In genomic region chr15:72338617-72339321, GRCh38 we compare ENCODE assay signal across 14 cellular contexts. TPM values are rescaled to one million over a fixed set of nuclear protein-coding genes. Genes with fewer than 3 reads are reported as not detected.
DNase-seq lines count a peak whose midpoint lies in the region; TF ChIP-seq lines count a peak whose summit lies in the region.
"Had no signal": no experiment of that assay in that cellular context is flagged by ENCODE, and none has a peak within 500 bp of the region (broad histone marks: within the 10 kb centered on the region; RNA-seq: fewer than 3 reads in every experiment).

No MANE protein-coding gene starts in this region.

- CTCF ChIA-PET in AG04450 (lab: Charles Lee), result interaction anchor here (0.6 to 3.0 kb wide), 2 partner anchors 23 to 26 kb away, joined by 4 to 11 read pairs; no protein-coding TSS in a partner anchor

- H3K9me3 ChIP-seq in AG04450 (ENCODE audit: control insufficient read depth, insufficient read depth, low read length), result no peaks in the 10 kb centered on the region
- no peaks in the 10 kb centered on the region for H3K9me3 ChIP-seq in MG63
- no peaks in the 10 kb centered on the region for H3K9me3 ChIP-seq in fibroblast of lung (ENCODE audit: control insufficient read depth, insufficient read depth, low read depth, low read length)
- H3K9me3 ChIP-seq: pancreas had no signal

- peaks cover 12% of the 10 kb centered on the region for H3K4me1 Mint-ChIP-seq in nephron

- no peaks in the 10 kb centered on the region for H4K20me1 ChIP-seq in fibroblast of lung (ENCODE audit: control insufficient read depth, extremely low read depth, insufficient read depth, low read length)

- peak overlapping the region; percentile 87 for H3K27ac ChIP-seq in AG04450 (ENCODE audit: low read depth, low read length)
- peak overlapping the region; percentile 75 for H3K27ac ChIP-seq in fibroblast of lung (ENCODE audit: insufficient read depth, low read length)
- H3K27ac ChIP-seq: pancreas had no signal

- DNase-seq in AG04450 (ENCODE audit: low read depth, low spot score) (peak; percentile 82), MG63 (peak; percentile 37), fibroblast of lung (ENCODE audit: low read depth in 2 of 2) (peak; percentile 69 to 98), NCI-H1436 treated with DMSO at 0.1 percent for 48 hours (lab: John Stamatoyannopoulos, UW) (no peak), HuH-7 (ENCODE audit: low spot score) (no peak), SKM-1 (lab: John Stamatoyannopoulos, UW; ENCODE audit: unreplicated experiment) (no peak)
- DNase-seq in stimulated activated naive CD4-positive, alpha-beta T cell treated with Interleukin-2 at 50 U/mL for 16 hours (lab: John Stamatoyannopoulos, UW), result no peak
- DNase-seq: CD4-positive, alpha-beta T cell; NCI-H1105 treated with DMSO at 0.1 percent for 48 hours; pancreas; T-helper 1 cell had no signal

- no peak overlapping the region for H3K4me3 Mint-ChIP-seq in nephron
- H3K4me3 Mint-ChIP-seq: CD4-positive, alpha-beta T cell had no signal

- H3K36me3 Mint-ChIP-seq in nephron (ENCODE audit: low read depth), result peaks cover 23% of the 10 kb centered on the region

- TF ChIP-seq CTCF in AG04450 (IDR thresholded peaks at IDR 0.05; ENCODE audit: low read depth, low read length) (no peak), fibroblast of lung (conservative IDR thresholded peaks at IDR 0.05 in 1 of 2, IDR thresholded peaks at IDR 0.05 in 1 of 2; ENCODE audit: low read depth in 1 of 2, low read length in 2 of 2) (no peak), nephron (IDR thresholded peaks at IDR 0.05; ENCODE audit: unreplicated experiment in 3 of 3) (no peak)

- no peaks in the 10 kb centered on the region for H3K9me3 Mint-ChIP-seq in nephron
- H3K9me3 Mint-ChIP-seq: CD4-positive, alpha-beta T cell had no signal

- POLR2A ChIA-PET in AG04450 (lab: Yijun Ruan, JAX), result interaction anchor here (0.7 to 2.7 kb wide), 6 partner anchors 19 to 137 kb away, joined by 3 to 19 read pairs (median 3); partner anchors contain the start of genes CELF6, HEXA and PKM

- H2AFZ ChIP-seq in fibroblast of lung (ENCODE audit: low read length), result no peak overlapping the region

- H3K79me2 ChIP-seq in fibroblast of lung (ENCODE audit: control insufficient read depth, insufficient read depth, low read length), result no peaks in the 10 kb centered on the region

- H3K4me2 ChIP-seq in fibroblast of lung (ENCODE audit: extremely low read depth, insufficient read depth, low read length), result peak overlapping the region; percentile 28

- H3K4me3 ChIP-seq in AG04450 (ENCODE audit: low read depth, low read length) (no peak overlapping the region), MG63 (no peak overlapping the region), fibroblast of lung (replicated peaks in 1 of 4; ENCODE audit: control extremely low read depth in 1 of 4, insufficient read depth in 1 of 4, low read depth in 3 of 4, low read length in 4 of 4) (no peak overlapping the region)
- H3K4me3 ChIP-seq: pancreas had no signal

- H3K27me3 ChIP-seq in AG04450 (ENCODE audit: control insufficient read depth, insufficient read depth, low read length) (no peaks in the 10 kb centered on the region), MG63 (no peaks in the 10 kb centered on the region), fibroblast of lung (ENCODE audit: control insufficient read depth, insufficient read depth, low read length) (no peaks in the 10 kb centered on the region)
- H3K27me3 ChIP-seq: pancreas had no signal

- no peak overlapping the region for H3K9ac ChIP-seq in fibroblast of lung (ENCODE audit: insufficient read depth, low read length)

- peaks cover 4% of the 10 kb centered on the region for H3K36me3 ChIP-seq in MG63
- H3K36me3 ChIP-seq in fibroblast of lung (ENCODE audit: control insufficient read depth, insufficient read depth, low read length), result peaks cover 2% of the 10 kb centered on the region
- H3K36me3 ChIP-seq: pancreas had no signal

- peak overlapping the region; percentile 55 to 75 (median 56) for H3K27ac Mint-ChIP-seq in nephron
- H3K27ac Mint-ChIP-seq: CD4-positive, alpha-beta T cell had no signal

- no peaks in the 10 kb centered on the region for H3K27me3 Mint-ChIP-seq in nephron (ENCODE audit: low read depth)
- H3K27me3 Mint-ChIP-seq: CD4-positive, alpha-beta T cell had no signal

- peaks cover 8% of the 10 kb centered on the region for H3K4me1 ChIP-seq in fibroblast of lung (ENCODE audit: control insufficient read depth, extremely low read depth, insufficient read depth, low read length)
- H3K4me1 ChIP-seq: pancreas had no signal

RNA-seq across cellular contexts. Expression of gene CELF6, which starts 18.8 kb away (rescaled TPM):
- polyA plus RNA-seq in AG04450 (2011; rRNA removed) (0.07 and 0.10 TPM in 2 replicates), fibroblast of lung (0.08 TPM in 1 of 2 replicates, not detected in the other)
- not detected in 2 replicates for polyA minus RNA-seq in AG04450 (2011; rRNA and poly(A)+ RNA removed)
- total RNA-seq in MG63 (2014; rRNA removed; shearing (Covaris generic); ENCODE audit: low replicate concordance), result 1.1 TPM in 1 of 2 replicates, not detected in the other
- 0.17 and 0.26 TPM in 2 replicates for total RNA-seq in fibroblast of lung
- polyA plus RNA-seq in fibroblast of lung (2012), result 0.07 and 0.12 TPM in 2 replicates
- not detected in 2 replicates for polyA minus RNA-seq in fibroblast of lung (ENCODE audit: low replicate concordance)

RNA-seq across cellular contexts. Expression of gene HEXA, which starts 37.0 kb away (rescaled TPM):
- polyA plus RNA-seq in AG04450 (2011; rRNA removed), result 191 and 200 TPM in 2 replicates
- polyA minus RNA-seq in AG04450 (2011; rRNA and poly(A)+ RNA removed), result 39.3 and 47.9 TPM in 2 replicates
- 93.1 and 153 TPM in 2 replicates for total RNA-seq in MG63 (2014; rRNA removed; shearing (Covaris generic); ENCODE audit: low replicate concordance)
- 80.3 and 98.1 TPM in 2 replicates for total RNA-seq in fibroblast of lung
- polyA plus RNA-seq in fibroblast of lung, result 137 and 183 TPM in 2 replicates
- polyA plus RNA-seq in fibroblast of lung (2012), result 93.6 and 114 TPM in 2 replicates
- polyA minus RNA-seq in fibroblast of lung (ENCODE audit: low replicate concordance), result 49.9 and 63.9 TPM in 2 replicates

RNA-seq across cellular contexts. Expression of gene TMEM202, which starts 59.3 kb away (rescaled TPM):
- polyA plus RNA-seq in AG04450 (2011; rRNA removed) (not detected in 2 replicates), fibroblast of lung (not detected in 2 replicates)
- polyA minus RNA-seq in AG04450 (2011; rRNA and poly(A)+ RNA removed), result not detected in 2 replicates
- not detected in 2 replicates for total RNA-seq in MG63 (2014; rRNA removed; shearing (Covaris generic); ENCODE audit: low replicate concordance)
- total RNA-seq in fibroblast of lung, result not detected in 2 replicates
- not detected in 2 replicates for polyA plus RNA-seq in fibroblast of lung (2012)
- not detected in 2 replicates for polyA minus RNA-seq in fibroblast of lung (ENCODE audit: low replicate concordance)
- total RNA-seq: CD4-positive, alpha-beta T cell; kidney epithelial cell; pancreas had no signal
- polyA plus RNA-seq: esophagus, pancreas had no signal

Comparison
In these comparisons a context has a peak if more than half of its experiments do, and no peak if none do; other contexts are left out.
1. DNase-seq: peak in AG04450 (single experiment), MG63 (single experiment) and fibroblast of lung (2 of 2); none in NCI-H1436 treated with DMSO at 0.1 percent for 48 hours (single experiment), HuH-7 (single experiment), stimulated activated naive CD4-positive, alpha-beta T cell treated with Interleukin-2 at 50 U/mL for 16 hours (single experiment) and SKM-1 (single experiment).